In the genomic region with DNA sequence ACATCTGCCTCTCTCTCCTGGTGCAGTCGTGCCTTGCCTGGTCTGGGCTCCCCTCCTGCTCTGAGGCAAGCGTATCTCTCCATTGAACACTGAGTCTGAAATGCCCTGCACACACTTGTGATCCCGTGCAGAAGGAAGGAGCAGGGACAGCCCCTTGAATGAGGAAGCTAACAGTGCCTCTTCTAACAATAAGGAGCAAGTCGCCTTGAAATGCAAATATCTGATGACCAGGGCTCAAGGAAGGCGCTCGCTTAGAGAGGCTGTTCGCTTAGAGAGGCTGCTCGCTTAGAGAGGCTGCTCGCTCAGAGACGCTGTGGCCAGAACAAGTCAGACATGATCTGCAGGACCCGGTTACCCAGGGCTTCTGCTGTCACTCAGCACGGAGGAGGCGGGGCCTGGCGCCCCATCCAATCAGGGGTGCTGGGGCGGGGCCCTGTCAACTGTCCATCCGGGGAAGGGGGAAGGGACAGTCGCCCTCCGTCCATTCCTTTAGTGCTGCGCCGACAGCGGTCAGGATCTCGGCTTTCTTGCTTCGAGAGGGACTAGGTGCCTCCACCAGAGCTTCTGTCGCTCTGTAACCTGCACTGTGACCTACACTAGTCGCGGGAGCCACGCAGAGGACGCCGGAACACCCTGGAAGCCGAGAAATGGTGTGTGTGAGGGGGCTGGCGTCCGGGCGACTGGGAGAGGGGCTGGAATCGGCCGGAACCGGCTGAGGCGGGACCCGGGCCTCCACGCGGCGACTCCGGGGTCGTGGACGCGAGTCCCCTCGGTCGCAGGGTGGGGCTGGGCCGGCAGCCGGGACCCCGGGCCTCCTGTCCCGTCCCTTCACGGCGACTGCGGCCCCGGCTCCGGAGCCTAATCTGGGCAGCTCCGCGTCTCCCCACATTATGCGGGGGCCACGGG, we compare ENCODE assay signal across 8 cellular contexts. TPM values are rescaled to one million over a fixed set of nuclear protein-coding genes. Genes with fewer than 3 reads are reported as not detected.
DNase-seq lines count a peak whose midpoint lies in the region; ATAC-seq and TF ChIP-seq lines count a peak whose summit lies in the region.

A gene (plus strand): TSS at position 473 of the 906 bp plus-strand sequence. CDS start 175 bp downstream, at position 648.

- intact Hi-C loops in left ventricle myocardium superior (cut with micrococcal nuclease) (no loop called here), prostate gland (cut with DNase I) (no loop called here)

- no peaks in the 10 kb centered on the region for H3K27me3 ChIP-seq in prostate gland (replicated peaks; ENCODE audit: insufficient read depth)

- H3K4me3 Mint-ChIP-seq in T-cell: peak within 1 kb of the TSS; percentile 90 to 93 (median 90)

- no peaks in the 10 kb centered on the region for H3K9me3 ChIP-seq in prostate gland

- peak; percentile 97 for DNase-seq in GM10248 (ENCODE audit: extremely low spot score)
- DNase-seq in NCI-H1092 (lab: John Stamatoyannopoulos, UW): peak; percentile 80
- peak; percentile 39 to 86 (median 72) for DNase-seq in T-cell
- peak; percentile 76 for DNase-seq in amniotic stem cell (lab: John Stamatoyannopoulos, UW)
- DNase-seq in left ventricle myocardium superior: peak; percentile 98
- DNase-seq in prostate gland (ENCODE audit: low spot score): peak; percentile 98

- peaks cover 26 to 38% (median 31%) of the 10 kb centered on the region in 3 donors for H3K4me1 Mint-ChIP-seq in T-cell

- ATAC-seq in HG02571 (IDR thresholded peaks at IDR 0.05; ENCODE audit: unreplicated experiment) (peak; percentile 97), T-cell (replicated peaks in 1 of 4) (peak; percentile 98 to 99 (median 99)), left ventricle myocardium superior (peak; percentile 100)

- H3K4me3 ChIP-seq in prostate gland (peak within 1 kb of the TSS; percentile 77 to 92), urinary bladder (ENCODE audit: low read depth, low read length) (peak within 1 kb of the TSS; percentile 83)

- H3K27me3 Mint-ChIP-seq in T-cell: no peaks in the 10 kb centered on the region

- TF ChIP-seq CTCF in GM10248 (IDR thresholded peaks at IDR 0.05; ENCODE audit: control extremely low read depth, extremely low read depth, low read depth, missing control alignments): no peak
- peak in 1 of 4 experiments; percentile 20 for TF ChIP-seq CTCF in prostate gland (IDR thresholded peaks at IDR 0.05)

- H3K4me1 ChIP-seq in prostate gland (replicated peaks) (no peaks in the 10 kb centered on the region), urinary bladder (ENCODE audit: insufficient read depth) (no peaks in the 10 kb centered on the region)

- H3K27ac Mint-ChIP-seq in T-cell: peak within 1 kb of the TSS; percentile 68 to 82

- peaks cover 0 to 5% (median under 1%) of the 10 kb centered on the region in 3 donors for H3K9me3 Mint-ChIP-seq in T-cell

- CTCF ChIA-PET in GM10248 (lab: Yijun Ruan, JAX): interaction anchor here (1.5 to 10.7 kb wide), 3 partner anchors 15 to 326 kb away, joined by 4 to 112 read pairs (median 9); a partner anchor contains a TSS
- CTCF ChIA-PET in T-cell (lab: Charles Lee): interaction anchor here in 1 of 2 donors (1.0 to 3.5 kb wide), 2 partner anchors 16 to 24 kb away, joined by 3 to 18 read pairs; a partner anchor contains a TSS

- POLR2A ChIA-PET in GM10248 (lab: Yijun Ruan, JAX): interaction anchor here (1.3 to 1.9 kb wide), 3 partner anchors 16 to 277 kb away, joined by 3 to 10 read pairs (median 3); a partner anchor contains a TSS
- POLR2A ChIA-PET in T-cell (lab: Charles Lee): no interaction called here

- no peaks in the 10 kb centered on the region for H3K36me3 ChIP-seq in prostate gland
- no peaks in the 10 kb centered on the region for H3K36me3 ChIP-seq in urinary bladder (ENCODE audit: insufficient read depth)

- H3K27ac ChIP-seq in prostate gland (peak within 1 kb of the TSS; percentile 91 to 95), urinary bladder (ENCODE audit: low read depth) (peak within 1 kb of the TSS; percentile 95)

- TF ChIP-seq POLR2A in prostate gland (IDR thresholded peaks at IDR 0.05): peak; percentile 99

- H3K36me3 Mint-ChIP-seq in T-cell: peaks cover 15% of the 10 kb centered on the region

- 0% methylated on average over 60 of the region's 60 CpGs for WGBS in prostate gland
- WGBS in urinary bladder: under 1% methylated on average over 60 of the region's 60 CpGs

RNA-seq across cellular contexts. Expression of the gene that starts here (rescaled TPM):
- 10 to 100 TPM in 4 of 5 donors, 1 to 10 TPM in 1; 6.3 to 19.8 (median 17.7) TPM for total RNA-seq in T-cell
- 4.5 TPM for total RNA-seq in left ventricle myocardium superior
- total RNA-seq in prostate gland: 10 to 100 TPM; 17.5 to 17.9 TPM
- total RNA-seq in urinary bladder: 40.5 TPM
- polyA plus RNA-seq in urinary bladder: 6.6 TPM

Comparison
In these comparisons a context has a peak if more than half of its experiments do, and no peak if none do; other contexts are left out.
1. Peak in every context shown above with its lines: DNase-seq, ATAC-seq, H3K4me3 ChIP-seq and H3K27ac ChIP-seq.